ENCODE assay signal across 9 cellular contexts in the genomic region with DNA sequence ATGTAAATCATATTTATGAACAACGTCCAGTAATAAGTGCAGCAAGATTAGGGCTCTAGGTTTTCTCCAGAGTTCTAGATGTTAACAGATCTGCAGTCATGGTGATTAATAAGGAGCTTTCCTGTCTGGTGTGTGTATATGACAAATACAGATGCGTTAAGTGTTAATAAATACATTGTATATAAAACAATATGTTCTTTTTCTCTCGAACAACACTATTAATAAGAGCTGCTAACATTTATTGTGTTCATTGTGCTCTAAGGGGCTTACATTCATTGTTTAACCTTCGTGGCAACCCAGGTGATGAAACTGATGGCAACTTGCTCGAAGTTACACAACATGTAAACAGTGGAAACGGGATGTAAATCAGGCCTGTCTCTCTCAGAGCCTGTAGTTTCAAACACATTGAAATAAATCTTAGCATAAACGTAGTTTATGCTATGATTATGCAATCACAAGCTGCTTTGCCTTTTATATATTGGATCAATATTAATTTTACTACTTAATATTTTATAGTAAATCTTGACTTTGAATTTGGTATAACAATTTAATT. TPM values are rescaled to one million over a fixed set of nuclear protein-coding genes. Genes with fewer than 3 reads are reported as not detected.
DNase-seq lines count a peak whose midpoint lies in the region; ATAC-seq and TF ChIP-seq lines count a peak whose summit lies in the region.
"Had no signal": no experiment of that assay in that cellular context is flagged by ENCODE, and none has a peak within 500 bp of the region (broad histone marks: within the 10 kb centered on the region; RNA-seq: fewer than 3 reads in every experiment).

No MANE protein-coding gene starts in this region.

- H3K9me3 ChIP-seq in iPS-20b (ENCODE audit: insufficient read depth, low read depth, low read length), result no peaks in the 10 kb centered on the region
- no peaks in the 10 kb centered on the region for H3K9me3 ChIP-seq in thyroid gland

- H3K9me3 Mint-ChIP-seq in activated naive CD4-positive, alpha-beta T cell treated with anti-CD3 and anti-CD28 coated beads, Interleukin-2, amount 10 ng/mL, durations not matched to agents 7 days and 5 days, result no peaks in the 10 kb centered on the region
- H3K9me3 Mint-ChIP-seq in activated B cell treated with CpG ODN at 0.5 μM for 24 hours, result no peaks in the 10 kb centered on the region

- POLR2A ChIA-PET in activated B cell treated with CpG ODN at 0.5 μM for 24 hours (lab: Charles Lee), result no interaction called here

- H3K4me3 Mint-ChIP-seq in activated naive CD4-positive, alpha-beta T cell treated with anti-CD3 and anti-CD28 coated beads, Interleukin-2, amount 10 ng/mL, durations not matched to agents 7 days and 5 days, result peak overlapping the region; percentile 70
- H3K4me3 Mint-ChIP-seq in activated B cell treated with CpG ODN at 0.5 μM for 24 hours, result peak overlapping the region; percentile 85

- peaks cover 45% of the 10 kb centered on the region for H3K27me3 Mint-ChIP-seq in activated naive CD4-positive, alpha-beta T cell treated with anti-CD3 and anti-CD28 coated beads, Interleukin-2, amount 10 ng/mL, durations not matched to agents 7 days and 5 days
- peaks cover 47% of the 10 kb centered on the region for H3K27me3 Mint-ChIP-seq in activated B cell treated with CpG ODN at 0.5 μM for 24 hours

- H3K36me3 Mint-ChIP-seq in activated naive CD4-positive, alpha-beta T cell treated with anti-CD3 and anti-CD28 coated beads, Interleukin-2, amount 10 ng/mL, durations not matched to agents 7 days and 5 days, result no peaks in the 10 kb centered on the region
- no peaks in the 10 kb centered on the region for H3K36me3 Mint-ChIP-seq in activated B cell treated with CpG ODN at 0.5 μM for 24 hours (ENCODE audit: low read depth)

- no peak overlapping the region for H3K27ac ChIP-seq in iPS-20b (ENCODE audit: low read length)
- H3K27ac ChIP-seq in thyroid gland, result no peak overlapping the region

- H3K4me3 ChIP-seq in iPS-20b (ENCODE audit: low read length) (peak overlapping the region; percentile 80), thyroid gland (replicated peaks in 1 of 3) (peak overlapping the region in 2 of 3 donors; percentile 25 to 39)

- no peaks in the 10 kb centered on the region for H3K36me3 ChIP-seq in iPS-20b (ENCODE audit: insufficient read depth, low read depth, low read length)
- no peaks in the 10 kb centered on the region for H3K36me3 ChIP-seq in thyroid gland

- DNase-seq in activated naive CD4-positive, alpha-beta T cell treated with anti-CD3 and anti-CD28 coated beads, Interleukin-2, amount 10 ng/mL, durations not matched to agents 7 days and 5 days, result no peak
- no peak for DNase-seq in activated naive CD4-positive, alpha-beta T cell treated with Interleukin-2 at 50 U/mL for 16 hours
- DNase-seq in activated B cell treated with CpG ODN at 0.5 μM for 24 hours, result no peak
- no peak for DNase-seq in thyroid gland
- no peak for DNase-seq in posterior vena cava (ENCODE audit: low spot score)
- no peak for DNase-seq in HT-29 (ENCODE audit: low spot score)

- TF ChIP-seq CTCF in activated B cell treated with CpG ODN at 0.5 μM for 24 hours (IDR thresholded peaks at IDR 0.05) (no peak), thyroid gland (IDR thresholded peaks at IDR 0.05) (no peak)

- peak overlapping the region; percentile 33; the same call in 1 of the 2 replicates for H3K9ac ChIP-seq in iPS-20b (ENCODE audit: low read depth, low read length)

- peaks cover 23% of the 10 kb centered on the region for H3K27me3 ChIP-seq in iPS-20b (ENCODE audit: insufficient read depth, low read length)
- no peaks in the 10 kb centered on the region for H3K27me3 ChIP-seq in thyroid gland

- H3K4me1 Mint-ChIP-seq in activated naive CD4-positive, alpha-beta T cell treated with anti-CD3 and anti-CD28 coated beads, Interleukin-2, amount 10 ng/mL, durations not matched to agents 7 days and 5 days, result peaks cover 9% of the 10 kb centered on the region
- peaks cover 12% of the 10 kb centered on the region for H3K4me1 Mint-ChIP-seq in activated B cell treated with CpG ODN at 0.5 μM for 24 hours

- H3K27ac Mint-ChIP-seq in activated naive CD4-positive, alpha-beta T cell treated with anti-CD3 and anti-CD28 coated beads, Interleukin-2, amount 10 ng/mL, durations not matched to agents 7 days and 5 days, result no peak overlapping the region
- no peak overlapping the region for H3K27ac Mint-ChIP-seq in activated B cell treated with CpG ODN at 0.5 μM for 24 hours

- WGBS in thyroid gland, 2 donors, result 66 to 72% methylated on average over 7 of the region's 7 CpGs

- no peaks in the 10 kb centered on the region for H3K4me1 ChIP-seq in iPS-20b (ENCODE audit: insufficient read depth, low read length)
- H3K4me1 ChIP-seq in thyroid gland, result peaks cover 0 to 9% of the 10 kb centered on the region in 2 donors

- TF ChIP-seq POLR2A in thyroid gland (IDR thresholded peaks at IDR 0.05), result no peak

- CTCF ChIA-PET in activated naive CD4-positive, alpha-beta T cell treated with anti-CD3 and anti-CD28 coated beads, Interleukin-2, amount 10 ng/mL, durations not matched to agents 7 days and 5 days (lab: Charles Lee), result interaction anchor here (1.1 to 1.7 kb wide), 3 partner anchors 54 to 140 kb away, joined by 3 to 8 read pairs (median 3); a partner anchor contains a TSS
- CTCF ChIA-PET in activated B cell treated with CpG ODN at 0.5 μM for 24 hours (lab: Charles Lee), result interaction anchor here (1.3 kb wide), 1 partner anchor 55 kb away, joined by 3 read pairs; a partner anchor contains a TSS

- intact Hi-C loops in activated B cell treated with CpG ODN at 0.5 μM for 24 hours (cut with micrococcal nuclease), result loop anchor here (2.0 to 5.0 kb wide), 4 partner anchors 67 to 424 kb away; a partner anchor contains a TSS
- intact Hi-C loops in thyroid gland (cut with DNase I), result no loop called here
- intact Hi-C loops in posterior vena cava (cut with DNase I), result no loop called here

- ATAC-seq in activated B cell treated with CpG ODN at 0.5 μM for 24 hours (ENCODE audit: low read depth) (no peak), GM18907 (IDR thresholded peaks at IDR 0.05; ENCODE audit: unreplicated experiment) (no peak)

RNA-seq across cellular contexts. Expression of a gene that starts 0.5 kb away (rescaled TPM):
- total RNA-seq in activated B cell treated with CpG ODN at 0.5 μM for 24 hours (not detected in 2 replicates), thyroid gland (under 1 TPM in 3 of 4 donors, not detected in 1; 0.11 to 0.39 (median 0.13) TPM), posterior vena cava (under 1 TPM; 0.52 to 0.74 TPM)
- 0.05 TPM in 1 of 2 replicates, not detected in the other for total RNA-seq in HT-29 (2014; rRNA removed; shearing (Covaris generic))
- total RNA-seq: myocyte had no signal

RNA-seq across cellular contexts. Expression of a gene that starts 54.5 kb away (rescaled TPM):
- total RNA-seq in activated B cell treated with CpG ODN at 0.5 μM for 24 hours (18.0 and 19.9 TPM in 2 replicates), thyroid gland (10 to 100 TPM; 62.0 to 71.4 (median 66.0) TPM), posterior vena cava (10 to 100 TPM; 62.2 to 63.7 TPM)
- total RNA-seq in HT-29 (2014; rRNA removed; shearing (Covaris generic)), result 9.5 and 10.8 TPM in 2 replicates
